In genomic region chr17:10073905-10074304, GRCh38 we compare ENCODE assay signal across 23 cellular contexts.
DNase-seq lines count a peak whose midpoint lies in the region; ATAC-seq, FAIRE-seq and TF ChIP-seq lines count a peak whose summit lies in the region.
"Had no signal": no experiment of that assay in that cellular context is flagged by ENCODE, and none has a peak within 500 bp of the region (broad histone marks: within the 10 kb centered on the region; RNA-seq: fewer than 3 reads in every experiment).

No MANE protein-coding gene starts in this region.

- no peak for DNase-seq in GM12878 (ENCODE audit: low read depth, low spot score)
- peak; percentile 81 for DNase-seq in cardiac septum (ENCODE audit: low spot score)
- no peak for DNase-seq in mesothelial cell of epicardium (ENCODE audit: low spot score in 2 of 2, unreplicated experiment in 2 of 2)
- DNase-seq in suprapubic skin (ENCODE audit: low spot score in 2 of 2) = no peak
- DNase-seq in NCI-H510A (lab: John Stamatoyannopoulos, UW) = no peak
- no peak for DNase-seq in Kasumi-1 (lab: John Stamatoyannopoulos, UW)
- DNase-seq: AML-193; Caco-2; CD8-positive, alpha-beta T cell; H7; MG63; NCI-H1105 treated with DMSO at 0.1 percent for 48 hours; NCI-H146; NCI-H1930; NCI-H2107; NCI-H526; PC-9; SHP77 had no signal

- peak; percentile 31; the same call in 2 of the 3 replicates for ATAC-seq in GM12878
- ATAC-seq in GM21528 (IDR thresholded peaks at IDR 0.05; ENCODE audit: low FRiP score, unreplicated experiment) = no peak
- ATAC-seq: CD8-positive, alpha-beta T cell; K562 had no signal

- in situ Hi-C loops in GM12878 (cut with MboI) = no loop called here

- BruUV-seq in GM12878 (replicated peaks; lab: Mats Ljungman, UMichigan) = no TSS peak

- intact Hi-C loops in GM12878 (cut with micrococcal nuclease; ENCODE audit: unreplicated experiment) (no loop called here), cardiac septum (cut with DNase I) (no loop called here)

- H3K4me1 Mint-ChIP-seq in mesothelial cell of epicardium = peaks cover 28% of the 10 kb centered on the region

- peaks cover 12% of the 10 kb centered on the region for H3K4me1 ChIP-seq in GM12878 (ENCODE audit: control insufficient read depth, insufficient read depth, low read length)
- H3K4me1 ChIP-seq in suprapubic skin = peaks cover 46% of the 10 kb centered on the region
- H3K4me1 ChIP-seq: A549, Caco-2 had no signal

- no peaks in the 10 kb centered on the region for H3K79me2 ChIP-seq in GM12878 (ENCODE audit: control insufficient read depth, insufficient read depth, low read length)

- H3K27ac ChIP-seq in GM12878 (ENCODE audit: control insufficient read depth, insufficient read depth) = no peak overlapping the region
- H3K27ac ChIP-seq in suprapubic skin = peak overlapping the region; percentile 72
- H3K27ac ChIP-seq: A549, C4-2B, PC-9 had no signal

- H3K4me3 ChIP-seq in GM12878 = no peak overlapping the region
- H3K4me3 ChIP-seq in suprapubic skin = no peak overlapping the region
- H3K4me3 ChIP-seq: A549, K562, MG63, PC-9 had no signal

- TF ChIP-seq RAD21 in GM12878 (IDR thresholded peaks at IDR 0.05; ENCODE audit: insufficient read depth, low read depth, low read length) = no peak

- peak overlapping the region; percentile 83 for H3K27ac Mint-ChIP-seq in mesothelial cell of epicardium
- H3K27ac Mint-ChIP-seq: CD8-positive, alpha-beta T cell had no signal

- H2AFZ ChIP-seq in GM12878 (ENCODE audit: control insufficient read depth, low read depth, low read length) = no peak overlapping the region
- H2AFZ ChIP-seq: PC-9 had no signal

- 33% methylated on average over 6 of the region's 6 CpGs for WGBS in GM12878 (ENCODE audit: insufficient coverage, insufficient replicate concordance, low lambda C conversion rate, missing lambda C conversion rate)
- WGBS in suprapubic skin = 53% methylated on average over 6 of the region's 6 CpGs

- H3K9me3 ChIP-seq in GM12878 (replicated peaks; ENCODE audit: control insufficient read depth, insufficient read depth, low read length) (peaks cover 2% of the 10 kb centered on the region; the same call in 1 of the 3 replicates), suprapubic skin (no peaks in the 10 kb centered on the region)
- H3K9me3 ChIP-seq: Caco-2 had no signal

- POLR2A ChIA-PET in GM12878 (lab: Charles Lee) = no interaction called here

- SMC1A ChIA-PET in GM12878 (lab: Charles Lee; ENCODE audit: uncharacterized antibody, unreplicated experiment) = interaction anchor here (0.9 to 1.1 kb wide), 2 partner anchors 27 to 41 kb away, joined by 3 to 4 read pairs; no protein-coding TSS in a partner anchor

- H3K27me3 ChIP-seq in GM12878 (replicated peaks in 1 of 2; ENCODE audit: control insufficient read depth in 2 of 2, insufficient read depth in 2 of 2, low read length in 1 of 2) = no peaks in the 10 kb centered on the region
- no peaks in the 10 kb centered on the region for H3K27me3 ChIP-seq in suprapubic skin

- H4K20me1 ChIP-seq in GM12878 (ENCODE audit: control insufficient read depth, insufficient read depth) = no peaks in the 10 kb centered on the region

- no peak for FAIRE-seq in GM12878 (lab: Jason Lieb, UNC)
- FAIRE-seq: A549, G401.6, K562 had no signal

- H3K4me2 ChIP-seq in GM12878 (ENCODE audit: control insufficient read depth, insufficient read depth) = peak overlapping the region; percentile 35
- H3K4me2 ChIP-seq: A549, PC-9 had no signal

- no peak overlapping the region for H3K4me3 Mint-ChIP-seq in mesothelial cell of epicardium
- H3K4me3 Mint-ChIP-seq: CD8-positive, alpha-beta T cell had no signal

- TF ChIP-seq CTCF in GM12878 (IDR thresholded peaks at IDR 0.05 in 2 of 3, conservative IDR thresholded peaks at IDR 0.05 in 1 of 3; ENCODE audit: control insufficient read depth in 2 of 3, extremely low read depth in 1 of 3, insufficient read depth in 1 of 3, low read depth in 3 of 3, low read length in 3 of 3) (no peak), mesothelial cell of epicardium (IDR thresholded peaks at IDR 0.05; ENCODE audit: unreplicated experiment) (no peak), suprapubic skin (IDR thresholded peaks at IDR 0.05) (no peak)

- CTCF ChIA-PET in GM12878 (lab: Yijun Ruan, JAX) = no interaction called here

- H3K9me3 Mint-ChIP-seq in mesothelial cell of epicardium = peaks cover 22% of the 10 kb centered on the region

- no peaks in the 10 kb centered on the region for H3K27me3 Mint-ChIP-seq in mesothelial cell of epicardium (ENCODE audit: low read depth)

- peaks cover 7% of the 10 kb centered on the region for H3K36me3 Mint-ChIP-seq in mesothelial cell of epicardium
- H3K36me3 Mint-ChIP-seq: CD8-positive, alpha-beta T cell had no signal

- H3K36me3 ChIP-seq in GM12878 (ENCODE audit: control insufficient read depth in 2 of 2, insufficient read depth in 2 of 2, low read length in 1 of 2) (no peaks in the 10 kb centered on the region), suprapubic skin (no peaks in the 10 kb centered on the region)
- H3K36me3 ChIP-seq: MG63 had no signal

- no peak for TF ChIP-seq EP300 in GM12878 (IDR thresholded peaks at IDR 0.05; ENCODE audit: borderline replicate concordance in 1 of 2, control insufficient read depth in 1 of 2, low read depth in 2 of 2, low read length in 2 of 2)
- no peak for TF ChIP-seq EP300 in suprapubic skin (IDR thresholded peaks at IDR 0.05)

- no peak overlapping the region for H3K9ac ChIP-seq in GM12878 (ENCODE audit: control insufficient read depth, insufficient read depth, low read length)

- RAD21 ChIA-PET in GM12878 (lab: Charles Lee; ENCODE audit: unreplicated experiment) = interaction anchor here (1.0 kb wide), 1 partner anchor 13 kb away, joined by 3 read pairs; no protein-coding TSS in a partner anchor

- TF ChIP-seq POLR2A in GM12878 (IDR thresholded peaks at IDR 0.05; ENCODE audit: low read depth, low read length) (no peak), suprapubic skin (IDR thresholded peaks at IDR 0.05) (no peak)

TF ChIP-seq in GM12878, 131 proteins besides CTCF, POLR2A, EP300 and RAD21:
- TF ChIP-seq MTA3 (IDR thresholded peaks at IDR 0.05; ENCODE audit: borderline replicate concordance, low read length) (no peak), JUNB (IDR thresholded peaks at IDR 0.05) (no peak), IKZF1 (conservative IDR thresholded peaks at IDR 0.05) (peak; percentile 37; the same call in 1 of the 2 replicates), LARP7 (IDR thresholded peaks at IDR 0.05) (no peak), BCL11A (IDR thresholded peaks at IDR 0.05; ENCODE audit: low read depth, low read length) (no peak), TCF12 (IDR thresholded peaks at IDR 0.05; ENCODE audit: low read depth, low read length) (peak; percentile 78; the same call in 1 of the 2 replicates), SREBF1 (IDR thresholded peaks at IDR 0.05; ENCODE audit: low read length) (no peak), ZNF274 (IDR thresholded peaks at IDR 0.05; ENCODE audit: insufficient read depth, insufficient read length) (no peak), YY1 (IDR thresholded peaks at IDR 0.05; ENCODE audit: low read depth, low read length) (peak; percentile 48; the same call in 1 of the 2 replicates), ASH2L (IDR thresholded peaks at IDR 0.05; ENCODE audit: borderline replicate concordance, low read depth) (no peak), PBX3 (IDR thresholded peaks at IDR 0.05; ENCODE audit: insufficient replicate concordance, low read depth, low read length) (no peak), EED (IDR thresholded peaks at IDR 0.05; ENCODE audit: low read depth) (no peak), CHD4 (IDR thresholded peaks at IDR 0.05) (no peak), MEF2B (IDR thresholded peaks at IDR 0.05; ENCODE audit: partially characterized antibody, poor library complexity, severe bottlenecking) (no peak), PKNOX1 (IDR thresholded peaks at IDR 0.05) (0 out of 2 replicates have a peak, but pooled peaks have one; percentile 28), EGR1 (IDR thresholded peaks at IDR 0.05; ENCODE audit: borderline replicate concordance in 1 of 2, low read depth in 2 of 2, low read length in 2 of 2) (peak in 1 of 2 experiments; percentile 46; a peak in 1 of 3 replicates), KAT2A (conservative IDR thresholded peaks at IDR 0.05; ENCODE audit: control insufficient read depth, low read depth, low read length) (no peak), RAD51 (IDR thresholded peaks at IDR 0.05) (no peak)
TF ChIP-seq in GM12878: peak in this region for 5.
